15 cellular contexts compared by ENCODE assay signal in genomic region chr1:76291186-76291585, GRCh38.
"Had no signal": no experiment of that assay in that cellular context is flagged by ENCODE, and none has a peak within 500 bp of the region (broad histone marks: within the 10 kb centered on the region; RNA-seq: fewer than 3 reads in every experiment).

No MANE protein-coding gene starts in this region.

- DNase-seq: activated CD4-positive, alpha-beta T cell treated with anti-CD3 and anti-CD28 coated beads for 4 hours; activated naive CD4-positive, alpha-beta T cell treated with anti-CD3 and anti-CD28 coated beads for 36 hours; brain microvascular endothelial cell; cerebellar nuclear complex; foreskin keratinocyte; left cardiac atrium; mammary epithelial cell; mucosa of descending colon; naive thymus-derived CD8-positive, alpha-beta T cell; psoas muscle; stimulated activated CD4-positive, alpha-beta T cell treated with anti-CD3 and anti-CD28 coated beads, Interleukin-4, amount 100 ng/mL, for 24 hours; upper lobe of right lung had no signal

- H3K4me1 ChIP-seq: esophagus muscularis mucosa, foreskin keratinocyte, psoas muscle, upper lobe of right lung had no signal

- FAIRE-seq: endometrium had no signal

- H3K27me3 ChIP-seq: brain microvascular endothelial cell, esophagus muscularis mucosa, foreskin keratinocyte, upper lobe of right lung had no signal

- H3K9me3 ChIP-seq: esophagus muscularis mucosa, mucosa of descending colon, psoas muscle, upper lobe of right lung had no signal

- H3K27ac ChIP-seq: brain microvascular endothelial cell, esophagus muscularis mucosa, foreskin keratinocyte, psoas muscle, upper lobe of right lung, VCaP had no signal

- H3K4me3 ChIP-seq: esophagus muscularis mucosa, mucosa of descending colon, psoas muscle, upper lobe of right lung had no signal

- H3K36me3 ChIP-seq: brain microvascular endothelial cell, esophagus muscularis mucosa, upper lobe of right lung had no signal
